1 cellular context compared by ENCODE assay signal in the genomic region with DNA sequence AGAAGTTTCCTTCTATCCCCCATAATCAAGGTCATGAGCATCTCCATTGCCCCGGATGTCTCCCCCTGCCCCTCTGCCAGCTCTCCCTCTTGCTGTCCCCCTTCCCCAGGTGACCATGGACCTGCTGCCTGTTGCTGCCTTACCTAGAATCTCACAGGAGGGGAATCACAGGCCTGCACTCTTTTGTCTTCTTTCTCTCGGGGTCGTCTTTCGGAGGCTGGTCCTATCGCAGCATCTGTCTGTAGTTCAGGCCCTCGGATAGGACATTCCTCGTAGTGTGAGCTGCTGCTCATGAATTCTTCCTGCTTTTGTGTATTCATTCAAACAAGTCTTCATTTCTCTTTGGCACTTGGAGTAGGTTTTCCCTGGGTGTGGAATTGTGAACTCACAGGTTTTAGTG.
TF ChIP-seq lines count a peak whose summit lies in the region.

No MANE protein-coding gene starts in this region.

TF ChIP-seq in GM23338, 12 proteins besides CTCF, POLR2A, EP300 and RAD21 (continued from another document):
- TF ChIP-seq, protein P1, sequence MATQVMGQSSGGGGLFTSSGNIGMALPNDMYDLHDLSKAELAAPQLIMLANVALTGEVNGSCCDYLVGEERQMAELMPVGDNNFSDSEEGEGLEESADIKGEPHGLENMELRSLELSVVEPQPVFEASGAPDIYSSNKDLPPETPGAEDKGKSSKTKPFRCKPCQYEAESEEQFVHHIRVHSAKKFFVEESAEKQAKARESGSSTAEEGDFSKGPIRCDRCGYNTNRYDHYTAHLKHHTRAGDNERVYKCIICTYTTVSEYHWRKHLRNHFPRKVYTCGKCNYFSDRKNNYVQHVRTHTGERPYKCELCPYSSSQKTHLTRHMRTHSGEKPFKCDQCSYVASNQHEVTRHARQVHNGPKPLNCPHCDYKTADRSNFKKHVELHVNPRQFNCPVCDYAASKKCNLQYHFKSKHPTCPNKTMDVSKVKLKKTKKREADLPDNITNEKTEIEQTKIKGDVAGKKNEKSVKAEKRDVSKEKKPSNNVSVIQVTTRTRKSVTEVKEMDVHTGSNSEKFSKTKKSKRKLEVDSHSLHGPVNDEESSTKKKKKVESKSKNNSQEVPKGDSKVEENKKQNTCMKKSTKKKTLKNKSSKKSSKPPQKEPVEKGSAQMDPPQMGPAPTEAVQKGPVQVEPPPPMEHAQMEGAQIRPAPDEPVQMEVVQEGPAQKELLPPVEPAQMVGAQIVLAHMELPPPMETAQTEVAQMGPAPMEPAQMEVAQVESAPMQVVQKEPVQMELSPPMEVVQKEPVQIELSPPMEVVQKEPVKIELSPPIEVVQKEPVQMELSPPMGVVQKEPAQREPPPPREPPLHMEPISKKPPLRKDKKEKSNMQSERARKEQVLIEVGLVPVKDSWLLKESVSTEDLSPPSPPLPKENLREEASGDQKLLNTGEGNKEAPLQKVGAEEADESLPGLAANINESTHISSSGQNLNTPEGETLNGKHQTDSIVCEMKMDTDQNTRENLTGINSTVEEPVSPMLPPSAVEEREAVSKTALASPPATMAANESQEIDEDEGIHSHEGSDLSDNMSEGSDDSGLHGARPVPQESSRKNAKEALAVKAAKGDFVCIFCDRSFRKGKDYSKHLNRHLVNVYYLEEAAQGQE (IDR thresholded peaks at IDR 0.05; ENCODE audit: unreplicated experiment) = no peak
- TF ChIP-seq, protein P2, sequence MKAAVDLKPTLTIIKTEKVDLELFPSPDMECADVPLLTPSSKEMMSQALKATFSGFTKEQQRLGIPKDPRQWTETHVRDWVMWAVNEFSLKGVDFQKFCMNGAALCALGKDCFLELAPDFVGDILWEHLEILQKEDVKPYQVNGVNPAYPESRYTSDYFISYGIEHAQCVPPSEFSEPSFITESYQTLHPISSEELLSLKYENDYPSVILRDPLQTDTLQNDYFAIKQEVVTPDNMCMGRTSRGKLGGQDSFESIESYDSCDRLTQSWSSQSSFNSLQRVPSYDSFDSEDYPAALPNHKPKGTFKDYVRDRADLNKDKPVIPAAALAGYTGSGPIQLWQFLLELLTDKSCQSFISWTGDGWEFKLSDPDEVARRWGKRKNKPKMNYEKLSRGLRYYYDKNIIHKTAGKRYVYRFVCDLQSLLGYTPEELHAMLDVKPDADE (IDR thresholded peaks at IDR 0.05) = no peak
